2 cellular contexts compared by ENCODE assay signal in genomic region chr17:28726912-28727726, GRCh38.
TF ChIP-seq lines count a peak whose summit lies in the region.

No MANE protein-coding gene starts in this region.

TF ChIP-seq in GM23338, 12 proteins besides CTCF, POLR2A, EP300 and RAD21 (continued from another document):
- TF ChIP-seq ZNF462 (CRISPR knock-in tag; IDR thresholded peaks at IDR 0.05) (no peak), ETS1 (IDR thresholded peaks at IDR 0.05) (no peak), EZH2phosphoT487 (IDR thresholded peaks at IDR 0.05; ENCODE audit: unreplicated experiment) (no peak), EZH2 (IDR thresholded peaks at IDR 0.05; ENCODE audit: low read depth, unreplicated experiment) (no peak), REST (IDR thresholded peaks at IDR 0.05; ENCODE audit: unreplicated experiment) (no peak), POLR2AphosphoS5 (IDR thresholded peaks at IDR 0.05; ENCODE audit: low read depth) (peak; percentile 60; the same call in 1 of the 2 replicates), ZNF331 (CRISPR knock-in tag; IDR thresholded peaks at IDR 0.05; ENCODE audit: low read depth) (no peak), STAT1 (IDR thresholded peaks at IDR 0.05; ENCODE audit: unreplicated experiment) (no peak)

TF ChIP-seq in neural cell, 6 proteins besides CTCF, POLR2A, EP300 and RAD21 (continued from another document):
- TF ChIP-seq SMC3 (conservative IDR thresholded peaks at IDR 0.05; ENCODE audit: poor library complexity) (peak; percentile 84), MXI1 (conservative IDR thresholded peaks at IDR 0.05; ENCODE audit: poor library complexity, severe bottlenecking) (peak; percentile 56), TAF1 (IDR thresholded peaks at IDR 0.05; ENCODE audit: low read depth) (no peak)
